Comparison of ENCODE assay signal across 17 cellular contexts in genomic region chr15:79643393-79643792, GRCh38.
A peak's percentile ranks its signal among the peaks of the same experiment; 100 is the strongest.
DNase-seq lines count a peak whose midpoint lies in the region; ATAC-seq, FAIRE-seq and TF ChIP-seq lines count a peak whose summit lies in the region.
"Had no signal": no experiment of that assay in that cellular context is flagged by ENCODE, and none has a peak within 500 bp of the region (broad histone marks: within the 10 kb centered on the region; RNA-seq: fewer than 3 reads in every experiment).

No MANE protein-coding gene starts in this region.

- TF ChIP-seq POLR2A in HepG2 (IDR thresholded peaks at IDR 0.05; ENCODE audit: insufficient read depth in 1 of 2, low read depth in 2 of 2, low read length in 2 of 2) (no peak), right lobe of liver (IDR thresholded peaks at IDR 0.05) (no peak), endothelial cell of umbilical vein (IDR thresholded peaks at IDR 0.05; ENCODE audit: low read depth, low read length) (no peak)

- H3K4me3 Mint-ChIP-seq in activated T-cell treated with anti-CD3 and anti-CD28 coated beads, Interleukin-2, amount 50 U/mL, for 24 hours, result no peak overlapping the region
- no peak overlapping the region for H3K4me3 Mint-ChIP-seq in natural killer cell treated with Interleukin-12 subunit alpha and Interleukin-12 subunit beta and Interleukin-15 and Interleukin-18, amount 100 ng/mL, for 72 hours
- H3K4me3 Mint-ChIP-seq: CD4-positive, alpha-beta memory T cell; H9 had no signal

- peaks cover 24% of the 10 kb centered on the region for H3K27me3 Mint-ChIP-seq in activated T-cell treated with anti-CD3 and anti-CD28 coated beads, Interleukin-2, amount 50 U/mL, for 24 hours
- H3K27me3 Mint-ChIP-seq in natural killer cell treated with Interleukin-12 subunit alpha and Interleukin-12 subunit beta and Interleukin-15 and Interleukin-18, amount 100 ng/mL, for 72 hours, result peaks cover 12 to 53% of the 10 kb centered on the region in 2 donors

- no peaks in the 10 kb centered on the region for H3K79me2 ChIP-seq in HepG2 (ENCODE audit: insufficient read depth, low read length)
- no peaks in the 10 kb centered on the region for H3K79me2 ChIP-seq in endothelial cell of umbilical vein (ENCODE audit: control insufficient read depth, insufficient read depth, low read length)

- in situ Hi-C loops in HepG2 (cut with HindIII; ENCODE audit: extremely low pct_ligation_motif_present, low pct_unique_long_range_greater_than_20kb), result no loop called here

- DNase-seq in HepG2 (ENCODE audit: low spot score) (no peak), right lobe of liver (no peak), RKO (ENCODE audit: low spot score) (peak; percentile 12), endothelial cell of umbilical vein (ENCODE audit: low read depth, low spot score) (no peak), posterior cingulate gyrus (no peak)
- DNase-seq in activated T-cell treated with anti-CD3 and anti-CD28 coated beads, Interleukin-2, amount 50 U/mL, for 24 hours, result no peak
- no peak for DNase-seq in natural killer cell treated with Interleukin-12 subunit alpha and Interleukin-12 subunit beta and Interleukin-15 and Interleukin-18, amount 100 ng/mL, for 72 hours (ENCODE audit: low spot score)
- DNase-seq: BE2C; CD4-positive, alpha-beta memory T cell; DMS79; GOT3; H9 had no signal

- H4K20me1 ChIP-seq in HepG2 (ENCODE audit: insufficient read depth, low read length) (no peaks in the 10 kb centered on the region), endothelial cell of umbilical vein (replicated peaks; ENCODE audit: control insufficient read depth, extremely low read depth, insufficient read depth, low read length) (no peaks in the 10 kb centered on the region)

- H3K9me3 Mint-ChIP-seq in activated T-cell treated with anti-CD3 and anti-CD28 coated beads, Interleukin-2, amount 50 U/mL, for 24 hours, result peaks cover 15% of the 10 kb centered on the region
- peaks cover 3% of the 10 kb centered on the region for H3K9me3 Mint-ChIP-seq in natural killer cell treated with Interleukin-12 subunit alpha and Interleukin-12 subunit beta and Interleukin-15 and Interleukin-18, amount 100 ng/mL, for 72 hours

- H3K4me1 Mint-ChIP-seq in activated T-cell treated with anti-CD3 and anti-CD28 coated beads, Interleukin-2, amount 50 U/mL, for 24 hours (ENCODE audit: low read depth), result peaks cover 7% of the 10 kb centered on the region
- H3K4me1 Mint-ChIP-seq in natural killer cell treated with Interleukin-12 subunit alpha and Interleukin-12 subunit beta and Interleukin-15 and Interleukin-18, amount 100 ng/mL, for 72 hours (ENCODE audit: low read depth in 2 of 2), result no peaks in the 10 kb centered on the region
- H3K4me1 Mint-ChIP-seq: CD4-positive, alpha-beta memory T cell; H9 had no signal

- H3K9me3 ChIP-seq in HepG2 (ENCODE audit: low read length), result no peaks in the 10 kb centered on the region
- no peaks in the 10 kb centered on the region for H3K9me3 ChIP-seq in right lobe of liver
- H3K9me3 ChIP-seq in endothelial cell of umbilical vein (replicated peaks; ENCODE audit: control insufficient read depth, insufficient read depth, low read length), result no peaks in the 10 kb centered on the region
- H3K9me3 ChIP-seq: BE2C had no signal

- intact Hi-C loops in HepG2 (cut with micrococcal nuclease; ENCODE audit: unreplicated experiment) (no loop called here), right lobe of liver (cut with DNase I) (no loop called here), endothelial cell of umbilical vein (cut with micrococcal nuclease) (loop anchor here (5.0 kb wide), 2 partner anchors 209 to 279 kb away; no protein-coding TSS in a partner anchor), posterior cingulate gyrus (cut with DNase I) (no loop called here)

- H3K4me2 ChIP-seq in HepG2 (ENCODE audit: low read depth, low read length) (no peak overlapping the region), endothelial cell of umbilical vein (ENCODE audit: insufficient read depth, low read length) (no peak overlapping the region)

- no peak overlapping the region for H3K27ac ChIP-seq in HepG2 (ENCODE audit: extremely low read length, insufficient read depth, low read length)
- H3K27ac ChIP-seq in right lobe of liver, result no peak overlapping the region
- H3K27ac ChIP-seq in endothelial cell of umbilical vein (ENCODE audit: insufficient read depth, low read depth, low read length), result peak overlapping the region; percentile 34
- H3K27ac ChIP-seq: C4-2B had no signal

- H3K4me3 ChIP-seq in HepG2 (replicated peaks in 1 of 3; ENCODE audit: insufficient read depth in 1 of 3, low read depth in 2 of 3, low read length in 3 of 3), result no peak overlapping the region
- H3K4me3 ChIP-seq in right lobe of liver, result no peak overlapping the region
- H3K4me3 ChIP-seq in endothelial cell of umbilical vein (replicated peaks in 1 of 3; ENCODE audit: insufficient read depth in 1 of 3, low read depth in 1 of 3, low read length in 3 of 3), result no peak overlapping the region

- TF ChIP-seq EP300 in HepG2 (IDR thresholded peaks at IDR 0.05; ENCODE audit: low read depth in 2 of 2, low read length in 2 of 2) (no peak), HepG2 (CRISPR knock-in tag; IDR thresholded peaks at IDR 0.05; ENCODE audit: borderline replicate concordance) (no peak)

- no peak for TF ChIP-seq RAD21 in HepG2 (CRISPR knock-in tag; IDR thresholded peaks at IDR 0.05)

- TF ChIP-seq CTCF in HepG2 (CRISPR knock-in tag; IDR thresholded peaks at IDR 0.05), result no peak
- TF ChIP-seq CTCF in right lobe of liver (IDR thresholded peaks at IDR 0.05), result no peak
- TF ChIP-seq CTCF in endothelial cell of umbilical vein (IDR thresholded peaks at IDR 0.05; ENCODE audit: extremely low read depth in 1 of 2, insufficient read depth in 1 of 2, low read depth in 1 of 2, low read length in 2 of 2), result no peak

- dilution Hi-C loops in endothelial cell of umbilical vein (cut with MboI; ENCODE audit: extremely low pct_ligation_motif_present, low sequenced_read_pairs), result no loop called here

- peaks cover 8% of the 10 kb centered on the region for H3K4me1 ChIP-seq in HepG2 (ENCODE audit: insufficient read depth, low read length)
- H3K4me1 ChIP-seq in right lobe of liver, result peaks cover 0 to 10% (median 2%) of the 10 kb centered on the region in 4 donors
- peaks cover 33% of the 10 kb centered on the region for H3K4me1 ChIP-seq in endothelial cell of umbilical vein (ENCODE audit: control insufficient read depth, extremely low read depth, insufficient read depth, low read length)

- CTCF ChIA-PET in HepG2 (lab: Yijun Ruan, JAX; ENCODE audit: low intra/inter-chr PET ratio, low total read pairs) (no interaction called here), endothelial cell of umbilical vein (lab: Charles Lee) (interaction anchor here (0.6 kb wide), 1 partner anchor 210 kb away, joined by 3 read pairs; no protein-coding TSS in a partner anchor)

- H2AFZ ChIP-seq in HepG2 (ENCODE audit: low read length), result no peak overlapping the region
- H2AFZ ChIP-seq in endothelial cell of umbilical vein (ENCODE audit: low read depth, low read length), result no peak overlapping the region

- BruUV-seq in HepG2 (replicated peaks; lab: Mats Ljungman, UMichigan) (no TSS peak), endothelial cell of umbilical vein (replicated peaks; lab: Mats Ljungman, UMichigan) (no TSS peak)

- H3K27ac Mint-ChIP-seq in activated T-cell treated with anti-CD3 and anti-CD28 coated beads, Interleukin-2, amount 50 U/mL, for 24 hours, result no peak overlapping the region
- H3K27ac Mint-ChIP-seq in natural killer cell treated with Interleukin-12 subunit alpha and Interleukin-12 subunit beta and Interleukin-15 and Interleukin-18, amount 100 ng/mL, for 72 hours, result no peak overlapping the region
- H3K27ac Mint-ChIP-seq: CD4-positive, alpha-beta memory T cell; H9 had no signal

- H3K9me1 ChIP-seq in endothelial cell of umbilical vein (replicated peaks; ENCODE audit: control insufficient read depth, extremely low read depth, insufficient read depth, low read length), result no peaks in the 10 kb centered on the region

- FAIRE-seq in HepG2 (lab: Jason Lieb, UNC) (no peak), endothelial cell of umbilical vein (lab: Jason Lieb, UNC) (no peak)
- FAIRE-seq: A204.1, G401.6, GM12891, GM19239 had no signal

- H3K36me3 ChIP-seq in HepG2 (replicated peaks in 1 of 2; ENCODE audit: control insufficient read depth in 1 of 2, insufficient read depth in 2 of 2, low read length in 2 of 2), result no peaks in the 10 kb centered on the region
- H3K36me3 ChIP-seq in right lobe of liver, result no peaks in the 10 kb centered on the region
- H3K36me3 ChIP-seq in endothelial cell of umbilical vein (ENCODE audit: control insufficient read depth in 2 of 2, extremely low read depth in 1 of 2, insufficient read depth in 2 of 2, low read length in 2 of 2), result no peaks in the 10 kb centered on the region
- H3K36me3 ChIP-seq: BE2C had no signal

- H3K9ac ChIP-seq in HepG2 (ENCODE audit: insufficient read depth, low read depth, low read length), result no peak overlapping the region
- no peak overlapping the region for H3K9ac ChIP-seq in endothelial cell of umbilical vein (replicated peaks; ENCODE audit: extremely low read depth, insufficient read depth, low read length)

- ATAC-seq in HepG2 (peak; percentile 47; the same call in 1 of the 3 replicates), right lobe of liver (no peak)
- no peak for ATAC-seq in natural killer cell treated with Interleukin-12 subunit alpha and Interleukin-12 subunit beta and Interleukin-15 and Interleukin-18, amount 100 ng/mL, for 72 hours

- no peaks in the 10 kb centered on the region for H3K36me3 Mint-ChIP-seq in activated T-cell treated with anti-CD3 and anti-CD28 coated beads, Interleukin-2, amount 50 U/mL, for 24 hours (ENCODE audit: low read depth)
- no peaks in the 10 kb centered on the region for H3K36me3 Mint-ChIP-seq in natural killer cell treated with Interleukin-12 subunit alpha and Interleukin-12 subunit beta and Interleukin-15 and Interleukin-18, amount 100 ng/mL, for 72 hours

- POLR2A ChIA-PET in HepG2 (lab: Yijun Ruan, JAX) (no interaction called here), endothelial cell of umbilical vein (lab: Charles Lee) (no interaction called here)

- H3K27me3 ChIP-seq in HepG2 (ENCODE audit: control insufficient read depth in 1 of 2, insufficient read depth in 2 of 2, low read length in 2 of 2) (no peaks in the 10 kb centered on the region), right lobe of liver (no peaks in the 10 kb centered on the region), endothelial cell of umbilical vein (ENCODE audit: control insufficient read depth in 2 of 2, insufficient read depth in 2 of 2, low read length in 2 of 2) (no peaks in the 10 kb centered on the region)
- H3K27me3 ChIP-seq: BE2C had no signal

TF ChIP-seq in HepG2, 621 proteins besides CTCF, POLR2A, EP300 and RAD21 (continues in another document):
- TF ChIP-seq ZNF317 (CRISPR knock-in tag; IDR thresholded peaks at IDR 0.05) (peak; percentile 86), NKX3-1 (CRISPR knock-in tag; IDR thresholded peaks at IDR 0.05) (no peak), ZNF841 (CRISPR knock-in tag; IDR thresholded peaks at IDR 0.05; ENCODE audit: borderline replicate concordance) (no peak), FOXA3 (CRISPR knock-in tag; IDR thresholded peaks at IDR 0.05) (peak; percentile 33; the same call in 1 of the 2 replicates)

TF ChIP-seq in endothelial cell of umbilical vein, 7 proteins besides CTCF, POLR2A, EP300 and RAD21:
- TF ChIP-seq GATA2 (IDR thresholded peaks at IDR 0.05; ENCODE audit: insufficient read depth, insufficient read length, low read depth, low read length), result no peak
- TF ChIP-seq POLR2AphosphoS5 (IDR thresholded peaks at IDR 0.05; ENCODE audit: insufficient read depth, low read depth, low read length), result no peak
- TF ChIP-seq JUN (IDR thresholded peaks at IDR 0.05; ENCODE audit: borderline replicate concordance, insufficient read depth, insufficient read length, low read depth), result no peak
